1 cellular context compared by ENCODE assay signal in the genomic region with DNA sequence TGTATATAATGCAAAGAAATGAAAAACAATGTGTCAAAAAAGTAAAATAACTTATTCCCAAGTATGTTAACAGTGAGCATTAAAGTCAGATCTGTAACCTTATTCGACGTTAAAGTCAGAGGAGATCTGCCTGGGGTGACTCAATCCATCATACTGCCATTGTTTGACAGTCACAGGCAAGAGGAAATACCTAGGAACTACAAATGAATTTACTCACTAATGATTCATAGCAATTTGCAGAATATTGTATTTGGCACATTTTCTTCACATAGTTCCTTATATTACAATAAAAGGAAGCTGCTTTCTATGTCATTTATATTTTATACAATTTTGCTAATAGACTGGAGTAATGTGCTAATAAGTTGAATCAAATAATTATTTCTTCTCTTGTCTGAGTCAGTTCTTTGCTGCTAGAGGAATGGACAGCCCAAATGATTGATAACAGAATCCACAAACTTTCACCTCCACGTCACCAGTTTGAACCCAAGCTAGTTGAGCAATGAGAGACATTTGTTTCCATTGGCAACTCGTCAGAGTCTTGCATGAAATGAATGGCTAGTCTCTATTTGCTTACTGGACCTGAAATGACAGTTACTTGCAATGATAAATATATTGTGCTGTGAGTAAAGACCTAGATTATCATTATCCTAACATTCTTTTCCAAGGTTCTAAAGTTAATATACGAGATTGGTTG.
TF ChIP-seq lines count a peak whose summit lies in the region.

No MANE protein-coding gene starts in this region.

TF ChIP-seq in HepG2, 621 proteins besides CTCF, POLR2A, EP300 and RAD21:
- no peak for TF ChIP-seq ZNF136 (CRISPR knock-in tag; IDR thresholded peaks at IDR 0.05; ENCODE audit: low read depth)
- TF ChIP-seq CREB1 (IDR thresholded peaks at IDR 0.05) = peak; percentile 56
- TF ChIP-seq CREB1 (CRISPR knock-in tag; IDR thresholded peaks at IDR 0.05) = no peak
- TF ChIP-seq SIN3B (IDR thresholded peaks at IDR 0.05; ENCODE audit: low read length) = no peak
TF ChIP-seq in HepG2: peak in this region for 1.
